ENCODE assay signal across 20 cellular contexts in the genomic region with DNA sequence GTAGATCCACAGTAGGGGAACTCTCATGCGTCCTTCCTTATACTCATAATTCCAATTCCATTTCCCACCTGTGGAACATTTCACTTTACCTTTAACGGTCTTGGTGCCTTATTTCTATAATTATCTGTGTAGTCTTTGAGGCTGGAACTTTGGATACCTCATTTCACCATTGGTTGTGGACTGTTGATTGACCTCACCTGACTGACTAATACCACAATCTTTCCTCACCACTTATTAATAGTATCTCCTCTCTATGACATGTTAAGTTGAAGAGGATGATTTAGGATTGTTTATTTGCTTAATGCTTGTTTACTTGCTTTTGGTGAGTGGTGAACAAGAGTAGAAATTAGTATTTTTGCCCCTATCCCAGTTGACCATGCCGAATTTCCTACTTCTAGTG. TPM values are rescaled to one million over a fixed set of nuclear protein-coding genes. Genes with fewer than 3 reads are reported as not detected.
DNase-seq lines count a peak whose midpoint lies in the region; ATAC-seq, FAIRE-seq and TF ChIP-seq lines count a peak whose summit lies in the region.
"Had no signal": no experiment of that assay in that cellular context is flagged by ENCODE, and none has a peak within 500 bp of the region (broad histone marks: within the 10 kb centered on the region; RNA-seq: fewer than 3 reads in every experiment).

No MANE protein-coding gene starts in this region.

- TF ChIP-seq POLR2A in GM12891 (IDR thresholded peaks at IDR 0.05; ENCODE audit: low read depth, low read length) (no peak), H1 (IDR thresholded peaks at IDR 0.05; ENCODE audit: control extremely low read depth in 1 of 2, low read depth in 2 of 2, low read length in 2 of 2) (no peak), gastrocnemius medialis (IDR thresholded peaks at IDR 0.05) (no peak)

- FAIRE-seq in GM12891 (lab: Jason Lieb, UNC) (peak; percentile 20), H1 (lab: Jason Lieb, UNC) (no peak)
- FAIRE-seq: A549, D721Med, G401.6, GM12892, GM18507 had no signal

- no peaks in the 10 kb centered on the region for H3K9me3 ChIP-seq in H1 (ENCODE audit: insufficient read depth in 2 of 2, low read depth in 1 of 2, low read length in 1 of 2)
- H3K9me3 ChIP-seq in gastrocnemius medialis: no peaks in the 10 kb centered on the region
- H3K9me3 ChIP-seq: A549, Caco-2 had no signal

- no peak overlapping the region for H3K9ac ChIP-seq in H1 (replicated peaks in 1 of 4; ENCODE audit: extremely low read depth in 1 of 4, low read depth in 3 of 4, low read length in 3 of 4)
- H3K9ac ChIP-seq: BLaER1 treated with 17β-estradiol and CSF1 and Interleukin-3, amounts not matched to agents 10 nM and 100 nM had no signal

- H3K27ac ChIP-seq in H1 (ENCODE audit: low read depth, low read length) (no peak overlapping the region), gastrocnemius medialis (peak overlapping the region in 2 of 4 donors; percentile 21 to 23)
- H3K27ac ChIP-seq: 22Rv1, A549, C4-2B had no signal

- no peak overlapping the region for H3K14ac ChIP-seq in H1 (ENCODE audit: insufficient read length)

- H2AFZ ChIP-seq in H1 (ENCODE audit: low read length): no peak overlapping the region

- H2BK12ac ChIP-seq in H1 (ENCODE audit: low read depth, low read length): no peak overlapping the region

- no peak overlapping the region for H2BK15ac ChIP-seq in H1 (ENCODE audit: low read length)

- no peak for TF ChIP-seq CTCF in H1 (IDR thresholded peaks at IDR 0.05; ENCODE audit: control extremely low read depth in 1 of 3, insufficient read depth in 1 of 3, low read depth in 1 of 3, low read length in 3 of 3)
- TF ChIP-seq CTCF in gastrocnemius medialis (IDR thresholded peaks at IDR 0.05 in 4 of 5, conservative IDR thresholded peaks at IDR 0.05 in 1 of 5): no peak

- H4K91ac ChIP-seq in H1 (replicated peaks; ENCODE audit: insufficient read length, low read length): no peak overlapping the region

- 97% methylated on average over 3 of the region's 3 CpGs; no CpG with 5 or more reads in 1 of the 2 experiments for WGBS in H1 (ENCODE audit: extremely low coverage in 1 of 2, insufficient coverage in 1 of 2, insufficient read length in 1 of 2, insufficient replicate concordance in 2 of 2, low coverage in 1 of 2, low lambda C conversion rate in 2 of 2, missing lambda C conversion rate in 1 of 2), 2 experiments

- H3K4me2 ChIP-seq in H1 (ENCODE audit: insufficient read depth in 1 of 2, low read depth in 2 of 2, low read length in 2 of 2): no peak overlapping the region
- H3K4me2 ChIP-seq: A549 had no signal

- POLR2A ChIA-PET in H1 (lab: Charles Lee; ENCODE audit: partially characterized antibody): no interaction called here

- no peaks in the 10 kb centered on the region for H3K23me2 ChIP-seq in H1 (ENCODE audit: low read depth, low read length)

- H3K4ac ChIP-seq in H1 (replicated peaks; ENCODE audit: insufficient read length, low read depth, low read length): no peak overlapping the region

- H3K56ac ChIP-seq in H1 (replicated peaks; ENCODE audit: insufficient read length, low read depth, low read length): peak overlapping the region; percentile 26

- no peak for TF ChIP-seq RAD21 in H1 (IDR thresholded peaks at IDR 0.05 in 1 of 2, conservative IDR thresholded peaks at IDR 0.05 in 1 of 2; ENCODE audit: low read depth in 2 of 2, low read length in 2 of 2)

- no peaks in the 10 kb centered on the region for H3K36me3 ChIP-seq in H1 (ENCODE audit: control insufficient read depth in 2 of 4, insufficient read depth in 4 of 4, low read length in 3 of 4)
- H3K36me3 ChIP-seq in gastrocnemius medialis: no peaks in the 10 kb centered on the region

- H3K4me1 ChIP-seq in H1 (replicated peaks in 1 of 4; ENCODE audit: control insufficient read depth in 3 of 4, insufficient read depth in 4 of 4, low read length in 3 of 4): peaks cover 0 to 3% (median 3%) of the 10 kb centered on the region in 4 experiments; a peak in 4 of 7 replicates
- peaks cover 26 to 27% of the 10 kb centered on the region in 2 donors for H3K4me1 ChIP-seq in gastrocnemius medialis
- H3K4me1 ChIP-seq: A549, Caco-2 had no signal

- no peak overlapping the region for H3K18ac ChIP-seq in H1 (ENCODE audit: extremely low read depth, low read length)

- peak; percentile 76 to 88 for ATAC-seq in gastrocnemius medialis
- no peak for ATAC-seq in GM19328 (IDR thresholded peaks at IDR 0.05; ENCODE audit: unreplicated experiment)
- ATAC-seq: A549; CD8-positive, alpha-beta T cell had no signal

- no peaks in the 10 kb centered on the region for H3K27me3 ChIP-seq in H1 (replicated peaks in 1 of 4; ENCODE audit: control insufficient read depth in 3 of 4, extremely low read depth in 1 of 4, insufficient read depth in 3 of 4, low read length in 3 of 4)
- H3K27me3 ChIP-seq in gastrocnemius medialis: no peaks in the 10 kb centered on the region
- H3K27me3 ChIP-seq: BLaER1 treated with 17β-estradiol and CSF1 and Interleukin-3, amounts not matched to agents 10 nM and 100 nM had no signal

- no peak overlapping the region for H2BK5ac ChIP-seq in H1 (ENCODE audit: low read depth, low read length)

- no peak overlapping the region for H3K23ac ChIP-seq in H1 (ENCODE audit: insufficient read length)

- CTCF ChIA-PET in H1 (lab: Charles Lee; ENCODE audit: partially characterized antibody): interaction anchor here (1.1 kb wide), 1 partner anchor 8 kb away, joined by 3 read pairs; no protein-coding TSS in a partner anchor

- intact Hi-C loops in gastrocnemius medialis (cut with DNase I; ENCODE audit: low total_unique reads): no loop called here

- in situ Hi-C loops in gastrocnemius medialis (cut with MboI; ENCODE audit: low sequenced_read_pairs in 4 of 4): no loop called here

- peaks cover 0 to 39% of the 10 kb centered on the region in 2 experiments; a peak in 2 of 4 replicates for H3K79me2 ChIP-seq in H1 (ENCODE audit: control insufficient read depth in 1 of 2, insufficient read depth in 2 of 2, low read length in 2 of 2)

- H2BK120ac ChIP-seq in H1 (replicated peaks; ENCODE audit: low read depth, low read length): no peak overlapping the region

- no peak overlapping the region for H2AK5ac ChIP-seq in H1 (ENCODE audit: low read depth, low read length)

- H3K4me3 ChIP-seq in H1 (ENCODE audit: extremely low read depth in 1 of 4, insufficient read depth in 2 of 4, low read depth in 3 of 4, low read length in 4 of 4) (no peak overlapping the region), gastrocnemius medialis (no peak overlapping the region)
- H3K4me3 ChIP-seq: A549; BLaER1 treated with 17β-estradiol and CSF1 and Interleukin-3, amounts not matched to agents 10 nM and 100 nM had no signal

- H3K79me1 ChIP-seq in H1 (ENCODE audit: low read depth, low read length): no peaks in the 10 kb centered on the region

- H4K8ac ChIP-seq in H1 (ENCODE audit: extremely low read depth, insufficient read depth, low read length): no peak overlapping the region

- TF ChIP-seq EP300 in H1 (IDR thresholded peaks at IDR 0.05; ENCODE audit: borderline replicate concordance in 1 of 2, low read depth in 2 of 2, low read length in 2 of 2): no peak

- peaks cover 0 to 2% of the 10 kb centered on the region in 2 experiments for H4K20me1 ChIP-seq in H1 (replicated peaks in 1 of 2; ENCODE audit: control insufficient read depth in 1 of 2, insufficient read depth in 2 of 2, low read length in 2 of 2)

- no peak overlapping the region for H2BK20ac ChIP-seq in H1 (ENCODE audit: low read length)

- DNase-seq in GM12891 (ENCODE audit: insufficient read length, low spot score): no peak
- no peak for DNase-seq in H1 (ENCODE audit: low read depth in 1 of 2, low spot score in 2 of 2)
- no peak for DNase-seq in gastrocnemius medialis
- no peak for DNase-seq in NCI-H1436 treated with DMSO at 0.1 percent for 48 hours (lab: John Stamatoyannopoulos, UW)
- DNase-seq: AML-193; Caco-2; Calu3; CD4-positive, alpha-beta T cell; CD8-positive, alpha-beta T cell; DMS79 treated with DMSO at 0.1 percent for 48 hours; GF-D8 had no signal

- no peak overlapping the region for H4K5ac ChIP-seq in H1 (ENCODE audit: insufficient read length, low read depth, low read length)

TF ChIP-seq in GM12891, 5 proteins besides CTCF, POLR2A, EP300 and RAD21 (continues in another document):
- TF ChIP-seq SPI1 (IDR thresholded peaks at IDR 0.05; ENCODE audit: low read depth, low read length) (no peak), TAF1 (IDR thresholded peaks at IDR 0.05; ENCODE audit: low read depth, low read length) (no peak), POU2F2 (IDR thresholded peaks at IDR 0.05; ENCODE audit: low read depth, low read length) (no peak), POLR2AphosphoS5 (IDR thresholded peaks at IDR 0.05; ENCODE audit: low read depth, low read length) (no peak)

TF ChIP-seq in H1, 55 proteins besides CTCF, POLR2A, EP300 and RAD21 (continues in another document):
- TF ChIP-seq BRCA1 (IDR thresholded peaks at IDR 0.05; ENCODE audit: low read depth, low read length) (no peak), MAFK (IDR thresholded peaks at IDR 0.05; ENCODE audit: low read depth, low read length) (no peak), YY1 (IDR thresholded peaks at IDR 0.05; ENCODE audit: low read depth, low read length) (no peak), CBX8 (IDR thresholded peaks at IDR 0.05; ENCODE audit: borderline replicate concordance, low read depth, low read length) (no peak), TAF7 (optimal IDR thresholded peaks at IDR 0.05; ENCODE audit: borderline replicate concordance, low read depth, low read length) (no peak)

RNA-seq across cellular contexts. Expression of gene R3HDM1, which starts 50.0 kb away (rescaled TPM):
- polyA plus RNA-seq in GM12891 (2012; ENCODE audit: low read depth, missing spikeins): 32.5 TPM
- total RNA-seq in H1 (2021; fragmentation: NEBNext Ultra II Directional; extraction: Animal tissue kit (Norgen Biotek cat#: 25700)): 72.0 and 77.7 TPM in 2 replicates
- polyA plus RNA-seq in H1 (2011; rRNA removed): 103 and 120 TPM in 2 replicates
- polyA plus RNA-seq in H1 (2011; cell fraction: cytosol; rRNA removed): 54.9 TPM
- polyA plus RNA-seq in H1 (2011; cell fraction: nucleus; rRNA removed): 169 TPM
- 36.7 to 48.1 TPM (median 45.8 TPM) in 4 replicates for polyA plus RNA-seq in H1 (2012, experiment 1 of 2)
- polyA plus RNA-seq in H1 (2012, experiment 2 of 2): 5.2 TPM
- polyA plus RNA-seq in H1 (2013, experiment 1 of 2): 66.7 TPM
- polyA plus RNA-seq in H1 (2013, experiment 2 of 2): 67.7 TPM
- 89.2 and 97.8 TPM in 2 replicates for polyA minus RNA-seq in H1 (2011; rRNA and poly(A)+ RNA removed)
- polyA minus RNA-seq in H1 (2011; cell fraction: cytosol; rRNA and poly(A)+ RNA removed): 41.0 TPM
- polyA minus RNA-seq in H1 (2011; cell fraction: nucleus; rRNA and poly(A)+ RNA removed): 204 TPM
- 10 to 100 TPM; 13.5 to 35.7 (median 19.1) TPM for total RNA-seq in gastrocnemius medialis

RNA-seq across cellular contexts. Expression of gene ZRANB3, which starts 50.3 kb away (rescaled TPM):
- 3.3 TPM for polyA plus RNA-seq in GM12891 (2012; ENCODE audit: low read depth, missing spikeins)
- total RNA-seq in H1 (2021; fragmentation: NEBNext Ultra II Directional; extraction: Animal tissue kit (Norgen Biotek cat#: 25700)): 17.5 and 19.3 TPM in 2 replicates
- 2.7 and 4.5 TPM in 2 replicates for polyA plus RNA-seq in H1 (2011; rRNA removed)
- 5.8 TPM for polyA plus RNA-seq in H1 (2011; cell fraction: cytosol; rRNA removed)
- polyA plus RNA-seq in H1 (2011; cell fraction: nucleus; rRNA removed): 2.9 TPM
- 5.6 to 10.2 TPM (median 6.9 TPM) in 4 replicates for polyA plus RNA-seq in H1 (2012, experiment 1 of 2)
- polyA plus RNA-seq in H1 (2012, experiment 2 of 2): 1.4 TPM
- polyA plus RNA-seq in H1 (2013, experiment 1 of 2): 6.2 TPM
- polyA plus RNA-seq in H1 (2013, experiment 2 of 2): 5.9 TPM
- 11.7 and 18.7 TPM in 2 replicates for polyA minus RNA-seq in H1 (2011; rRNA and poly(A)+ RNA removed)
- 5.4 TPM for polyA minus RNA-seq in H1 (2011; cell fraction: cytosol; rRNA and poly(A)+ RNA removed)
- 25.9 TPM for polyA minus RNA-seq in H1 (2011; cell fraction: nucleus; rRNA and poly(A)+ RNA removed)
- total RNA-seq in gastrocnemius medialis: 1 to 10 TPM; 1.9 to 4.8 (median 2.9) TPM
